1 cellular context compared by ENCODE assay signal in genomic region chr2:85750509-85751299, GRCh38.
TF ChIP-seq lines count a peak whose summit lies in the region.

No MANE protein-coding gene starts in this region.

TF ChIP-seq in K562, 482 proteins besides CTCF, POLR2A, EP300 and RAD21 (continued from another document):
- TF ChIP-seq DEAF1 (CRISPR knock-in tag; IDR thresholded peaks at IDR 0.05) (peak; percentile 46; the same call in 1 of the 2 replicates), TEAD2 (tag; IDR thresholded peaks at IDR 0.05) (no peak), GATA2 (CRISPR knock-in tag; IDR thresholded peaks at IDR 0.05) (no peak), IRF9 (tag; IDR thresholded peaks at IDR 0.05) (no peak), JUNB (CRISPR knock-in tag; conservative IDR thresholded peaks at IDR 0.05) (no peak), ERF (CRISPR knock-in tag; IDR thresholded peaks at IDR 0.05) (no peak), CREB1 (IDR thresholded peaks at IDR 0.05) (no peak), CREB1 (CRISPR knock-in tag; IDR thresholded peaks at IDR 0.05) (no peak), MGA (IDR thresholded peaks at IDR 0.05) (no peak), SP2 (IDR thresholded peaks at IDR 0.05; ENCODE audit: extremely low read depth, low read depth, low read length, poor library complexity, severe bottlenecking) (no peak), RB1 (IDR thresholded peaks at IDR 0.05; ENCODE audit: low read depth) (0 out of 2 replicates have a peak, but pooled peaks have one; percentile 34), RBM34 (IDR thresholded peaks at IDR 0.05; ENCODE audit: borderline replicate concordance, insufficient read depth, low read length) (no peak), PHF8 (IDR thresholded peaks at IDR 0.05; ENCODE audit: borderline replicate concordance, low read length) (no peak), STAT6 (CRISPR knock-in tag; IDR thresholded peaks at IDR 0.05) (no peak), USF1 (CRISPR knock-in tag; IDR thresholded peaks at IDR 0.05) (no peak), NFIC (IDR thresholded peaks at IDR 0.05) (peak; percentile 16; the same call in 1 of the 2 replicates), POU5F1 (IDR thresholded peaks at IDR 0.05; ENCODE audit: borderline replicate concordance, low read depth, low read length, partially characterized antibody) (no peak), KLF6 (CRISPR knock-in tag; IDR thresholded peaks at IDR 0.05; ENCODE audit: borderline replicate concordance) (no peak), MLLT1 (IDR thresholded peaks at IDR 0.05) (no peak), SNRNP70 (optimal IDR thresholded peaks at IDR 0.05; ENCODE audit: low read depth, low read length) (no peak), GABPA (tag; conservative IDR thresholded peaks at IDR 0.05; ENCODE audit: low read depth) (no peak), HDAC8 (tag; IDR thresholded peaks at IDR 0.05) (no peak), NR2C2 (CRISPR knock-in tag; IDR thresholded peaks at IDR 0.05) (no peak), NR2C2 (tag; IDR thresholded peaks at IDR 0.05) (no peak), PCBP1 (IDR thresholded peaks at IDR 0.05; ENCODE audit: low read depth, low read length, poor library complexity, severe bottlenecking) (no peak), CREM (IDR thresholded peaks at IDR 0.05; ENCODE audit: low read depth) (peak; percentile 22; the same call in 1 of the 2 replicates), EHMT2 (IDR thresholded peaks at IDR 0.05) (no peak), ELK1 (CRISPR knock-in tag; IDR thresholded peaks at IDR 0.05) (no peak), MTA3 (IDR thresholded peaks at IDR 0.05; ENCODE audit: borderline replicate concordance) (no peak), FIP1L1 (IDR thresholded peaks at IDR 0.05; ENCODE audit: low read depth, low read length, poor library complexity, severe bottlenecking) (no peak), POLR2H (tag; IDR thresholded peaks at IDR 0.05; ENCODE audit: low read depth) (no peak)
